In the genomic region with DNA sequence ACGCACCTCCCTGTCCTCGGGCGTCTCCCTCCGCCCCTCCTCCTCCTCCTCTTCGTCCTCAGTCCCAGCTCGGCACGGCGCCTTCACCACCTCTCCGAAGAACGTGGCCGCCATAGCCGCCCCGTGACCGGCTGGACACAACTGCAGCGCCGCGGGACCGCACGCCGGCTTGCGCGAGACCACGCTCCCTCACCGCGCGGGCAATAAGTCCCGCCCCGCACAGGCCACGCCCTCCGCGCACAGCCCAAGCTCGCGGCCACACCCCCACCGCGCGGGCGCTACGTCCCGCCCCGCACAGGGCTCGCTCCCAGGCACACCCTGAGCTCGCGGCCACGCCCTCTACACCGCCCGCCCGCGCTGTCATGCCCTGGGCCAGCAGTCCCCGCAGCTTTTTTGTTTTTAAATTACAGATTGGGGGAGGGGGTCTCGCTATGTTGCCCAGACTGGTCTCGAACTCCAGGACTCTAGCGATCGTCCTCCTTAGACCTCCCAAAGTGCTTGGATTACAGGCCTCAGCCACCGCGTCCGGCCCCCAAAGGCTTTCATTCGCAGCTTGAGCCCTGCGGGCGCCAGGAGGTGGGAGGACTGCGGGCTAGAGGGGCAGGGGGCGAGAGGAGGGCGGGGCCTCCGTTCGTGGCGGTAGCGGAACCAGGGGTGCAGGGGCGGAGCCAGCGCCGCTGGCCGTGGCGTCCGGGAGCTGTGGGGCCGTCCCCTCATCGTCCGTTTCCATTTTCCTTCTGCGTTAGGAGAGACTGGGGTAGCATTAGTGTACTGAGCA, we compare ENCODE assay signal across 1 cellular context.
TF ChIP-seq lines count a peak whose summit lies in the region.

A gene with protein sequence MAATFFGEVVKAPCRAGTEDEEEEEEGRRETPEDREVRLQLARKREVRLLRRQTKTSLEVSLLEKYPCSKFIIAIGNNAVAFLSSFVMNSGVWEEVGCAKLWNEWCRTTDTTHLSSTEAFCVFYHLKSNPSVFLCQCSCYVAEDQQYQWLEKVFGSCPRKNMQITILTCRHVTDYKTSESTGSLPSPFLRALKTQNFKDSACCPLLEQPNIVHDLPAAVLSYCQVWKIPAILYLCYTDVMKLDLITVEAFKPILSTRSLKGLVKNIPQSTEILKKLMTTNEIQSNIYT (minus strand): TSS at position 180 of the 778 bp plus-strand sequence. CDS start 66 bp downstream, at position 114.

TF ChIP-seq in WTC11, 78 proteins besides CTCF, POLR2A, EP300 and RAD21 (continued from another document):
- TF ChIP-seq, protein P1, sequence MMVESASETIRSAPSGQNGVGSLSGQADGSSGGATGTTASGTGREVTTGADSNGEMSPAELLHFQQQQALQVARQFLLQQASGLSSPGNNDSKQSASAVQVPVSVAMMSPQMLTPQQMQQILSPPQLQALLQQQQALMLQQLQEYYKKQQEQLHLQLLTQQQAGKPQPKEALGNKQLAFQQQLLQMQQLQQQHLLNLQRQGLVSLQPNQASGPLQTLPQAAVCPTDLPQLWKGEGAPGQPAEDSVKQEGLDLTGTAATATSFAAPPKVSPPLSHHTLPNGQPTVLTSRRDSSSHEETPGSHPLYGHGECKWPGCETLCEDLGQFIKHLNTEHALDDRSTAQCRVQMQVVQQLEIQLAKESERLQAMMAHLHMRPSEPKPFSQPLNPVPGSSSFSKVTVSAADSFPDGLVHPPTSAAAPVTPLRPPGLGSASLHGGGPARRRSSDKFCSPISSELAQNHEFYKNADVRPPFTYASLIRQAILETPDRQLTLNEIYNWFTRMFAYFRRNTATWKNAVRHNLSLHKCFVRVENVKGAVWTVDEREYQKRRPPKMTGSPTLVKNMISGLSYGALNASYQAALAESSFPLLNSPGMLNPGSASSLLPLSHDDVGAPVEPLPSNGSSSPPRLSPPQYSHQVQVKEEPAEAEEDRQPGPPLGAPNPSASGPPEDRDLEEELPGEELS (CRISPR knock-in tag; IDR thresholded peaks at IDR 0.05), result no peak; the same call in none of the 2 replicates
- TF ChIP-seq CREM (CRISPR knock-in tag; IDR thresholded peaks at IDR 0.05), result 0 out of 2 replicates have a peak, but pooled peaks have one; percentile 79
- TF ChIP-seq, protein P2, sequence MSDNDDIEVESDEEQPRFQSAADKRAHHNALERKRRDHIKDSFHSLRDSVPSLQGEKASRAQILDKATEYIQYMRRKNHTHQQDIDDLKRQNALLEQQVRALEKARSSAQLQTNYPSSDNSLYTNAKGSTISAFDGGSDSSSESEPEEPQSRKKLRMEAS (CRISPR knock-in tag; IDR thresholded peaks at IDR 0.05), result peak; percentile 79; the same call in 1 of the 2 replicates
- TF ChIP-seq EMX1 (CRISPR knock-in tag; IDR thresholded peaks at IDR 0.05), result peak; percentile 92
- TF ChIP-seq NR3C1 (CRISPR knock-in tag; conservative IDR thresholded peaks at IDR 0.05; ENCODE audit: low read depth), result no peak
- peak; percentile 65 for TF ChIP-seq FOXK1 (CRISPR knock-in tag; IDR thresholded peaks at IDR 0.05)
- 0 out of 2 replicates have a peak, but pooled peaks have one; percentile 17 for TF ChIP-seq ATF1 (CRISPR knock-in tag; IDR thresholded peaks at IDR 0.05)
- TF ChIP-seq, protein P3, sequence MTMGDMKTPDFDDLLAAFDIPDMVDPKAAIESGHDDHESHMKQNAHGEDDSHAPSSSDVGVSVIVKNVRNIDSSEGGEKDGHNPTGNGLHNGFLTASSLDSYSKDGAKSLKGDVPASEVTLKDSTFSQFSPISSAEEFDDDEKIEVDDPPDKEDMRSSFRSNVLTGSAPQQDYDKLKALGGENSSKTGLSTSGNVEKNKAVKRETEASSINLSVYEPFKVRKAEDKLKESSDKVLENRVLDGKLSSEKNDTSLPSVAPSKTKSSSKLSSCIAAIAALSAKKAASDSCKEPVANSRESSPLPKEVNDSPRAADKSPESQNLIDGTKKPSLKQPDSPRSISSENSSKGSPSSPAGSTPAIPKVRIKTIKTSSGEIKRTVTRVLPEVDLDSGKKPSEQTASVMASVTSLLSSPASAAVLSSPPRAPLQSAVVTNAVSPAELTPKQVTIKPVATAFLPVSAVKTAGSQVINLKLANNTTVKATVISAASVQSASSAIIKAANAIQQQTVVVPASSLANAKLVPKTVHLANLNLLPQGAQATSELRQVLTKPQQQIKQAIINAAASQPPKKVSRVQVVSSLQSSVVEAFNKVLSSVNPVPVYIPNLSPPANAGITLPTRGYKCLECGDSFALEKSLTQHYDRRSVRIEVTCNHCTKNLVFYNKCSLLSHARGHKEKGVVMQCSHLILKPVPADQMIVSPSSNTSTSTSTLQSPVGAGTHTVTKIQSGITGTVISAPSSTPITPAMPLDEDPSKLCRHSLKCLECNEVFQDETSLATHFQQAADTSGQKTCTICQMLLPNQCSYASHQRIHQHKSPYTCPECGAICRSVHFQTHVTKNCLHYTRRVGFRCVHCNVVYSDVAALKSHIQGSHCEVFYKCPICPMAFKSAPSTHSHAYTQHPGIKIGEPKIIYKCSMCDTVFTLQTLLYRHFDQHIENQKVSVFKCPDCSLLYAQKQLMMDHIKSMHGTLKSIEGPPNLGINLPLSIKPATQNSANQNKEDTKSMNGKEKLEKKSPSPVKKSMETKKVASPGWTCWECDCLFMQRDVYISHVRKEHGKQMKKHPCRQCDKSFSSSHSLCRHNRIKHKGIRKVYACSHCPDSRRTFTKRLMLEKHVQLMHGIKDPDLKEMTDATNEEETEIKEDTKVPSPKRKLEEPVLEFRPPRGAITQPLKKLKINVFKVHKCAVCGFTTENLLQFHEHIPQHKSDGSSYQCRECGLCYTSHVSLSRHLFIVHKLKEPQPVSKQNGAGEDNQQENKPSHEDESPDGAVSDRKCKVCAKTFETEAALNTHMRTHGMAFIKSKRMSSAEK (CRISPR knock-in tag; IDR thresholded peaks at IDR 0.05; ENCODE audit: borderline replicate concordance), result peak; percentile 91
- TF ChIP-seq JAZF1 (CRISPR knock-in tag; IDR thresholded peaks at IDR 0.05), result no peak
- no peak for TF ChIP-seq SMAD4 (CRISPR knock-in tag; IDR thresholded peaks at IDR 0.05)
- TF ChIP-seq, protein P4, sequence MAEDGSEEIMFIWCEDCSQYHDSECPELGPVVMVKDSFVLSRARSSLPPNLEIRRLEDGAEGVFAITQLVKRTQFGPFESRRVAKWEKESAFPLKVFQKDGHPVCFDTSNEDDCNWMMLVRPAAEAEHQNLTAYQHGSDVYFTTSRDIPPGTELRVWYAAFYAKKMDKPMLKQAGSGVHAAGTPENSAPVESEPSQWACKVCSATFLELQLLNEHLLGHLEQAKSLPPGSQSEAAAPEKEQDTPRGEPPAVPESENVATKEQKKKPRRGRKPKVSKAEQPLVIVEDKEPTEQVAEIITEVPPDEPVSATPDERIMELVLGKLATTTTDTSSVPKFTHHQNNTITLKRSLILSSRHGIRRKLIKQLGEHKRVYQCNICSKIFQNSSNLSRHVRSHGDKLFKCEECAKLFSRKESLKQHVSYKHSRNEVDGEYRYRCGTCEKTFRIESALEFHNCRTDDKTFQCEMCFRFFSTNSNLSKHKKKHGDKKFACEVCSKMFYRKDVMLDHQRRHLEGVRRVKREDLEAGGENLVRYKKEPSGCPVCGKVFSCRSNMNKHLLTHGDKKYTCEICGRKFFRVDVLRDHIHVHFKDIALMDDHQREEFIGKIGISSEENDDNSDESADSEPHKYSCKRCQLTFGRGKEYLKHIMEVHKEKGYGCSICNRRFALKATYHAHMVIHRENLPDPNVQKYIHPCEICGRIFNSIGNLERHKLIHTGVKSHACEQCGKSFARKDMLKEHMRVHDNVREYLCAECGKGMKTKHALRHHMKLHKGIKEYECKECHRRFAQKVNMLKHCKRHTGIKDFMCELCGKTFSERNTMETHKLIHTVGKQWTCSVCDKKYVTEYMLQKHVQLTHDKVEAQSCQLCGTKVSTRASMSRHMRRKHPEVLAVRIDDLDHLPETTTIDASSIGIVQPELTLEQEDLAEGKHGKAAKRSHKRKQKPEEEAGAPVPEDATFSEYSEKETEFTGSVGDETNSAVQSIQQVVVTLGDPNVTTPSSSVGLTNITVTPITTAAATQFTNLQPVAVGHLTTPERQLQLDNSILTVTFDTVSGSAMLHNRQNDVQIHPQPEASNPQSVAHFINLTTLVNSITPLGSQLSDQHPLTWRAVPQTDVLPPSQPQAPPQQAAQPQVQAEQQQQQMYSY (CRISPR knock-in tag; IDR thresholded peaks at IDR 0.05), result 0 out of 2 replicates have a peak, but pooled peaks have one; percentile 44
- TF ChIP-seq NFATC4 (CRISPR knock-in tag; IDR thresholded peaks at IDR 0.05), result peak; percentile 96
- TF ChIP-seq TCF7 (CRISPR knock-in tag; IDR thresholded peaks at IDR 0.05; ENCODE audit: low read depth), result peak; percentile 37; the same call in 1 of the 2 replicates
- peak; percentile 61; the same call in 1 of the 2 replicates for TF ChIP-seq ZNF671 (CRISPR knock-in tag; IDR thresholded peaks at IDR 0.05)
- TF ChIP-seq, protein P5, sequence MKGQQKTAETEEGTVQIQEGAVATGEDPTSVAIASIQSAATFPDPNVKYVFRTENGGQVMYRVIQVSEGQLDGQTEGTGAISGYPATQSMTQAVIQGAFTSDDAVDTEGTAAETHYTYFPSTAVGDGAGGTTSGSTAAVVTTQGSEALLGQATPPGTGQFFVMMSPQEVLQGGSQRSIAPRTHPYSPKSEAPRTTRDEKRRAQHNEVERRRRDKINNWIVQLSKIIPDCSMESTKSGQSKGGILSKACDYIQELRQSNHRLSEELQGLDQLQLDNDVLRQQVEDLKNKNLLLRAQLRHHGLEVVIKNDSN (CRISPR knock-in tag; IDR thresholded peaks at IDR 0.05), result no peak; the same call in none of the 2 replicates
- TF ChIP-seq, protein P6, sequence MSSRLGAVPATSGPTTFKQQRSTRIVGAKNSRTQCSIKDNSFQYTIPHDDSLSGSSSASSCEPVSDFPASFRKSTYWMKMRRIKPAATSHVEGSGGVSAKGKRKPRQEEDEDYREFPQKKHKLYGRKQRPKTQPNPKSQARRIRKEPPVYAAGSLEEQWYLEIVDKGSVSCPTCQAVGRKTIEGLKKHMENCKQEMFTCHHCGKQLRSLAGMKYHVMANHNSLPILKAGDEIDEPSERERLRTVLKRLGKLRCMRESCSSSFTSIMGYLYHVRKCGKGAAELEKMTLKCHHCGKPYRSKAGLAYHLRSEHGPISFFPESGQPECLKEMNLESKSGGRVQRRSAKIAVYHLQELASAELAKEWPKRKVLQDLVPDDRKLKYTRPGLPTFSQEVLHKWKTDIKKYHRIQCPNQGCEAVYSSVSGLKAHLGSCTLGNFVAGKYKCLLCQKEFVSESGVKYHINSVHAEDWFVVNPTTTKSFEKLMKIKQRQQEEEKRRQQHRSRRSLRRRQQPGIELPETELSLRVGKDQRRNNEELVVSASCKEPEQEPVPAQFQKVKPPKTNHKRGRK (CRISPR knock-in tag; IDR thresholded peaks at IDR 0.05; ENCODE audit: borderline replicate concordance), result no peak
- peak; percentile 78 for TF ChIP-seq PRRX2 (CRISPR knock-in tag; IDR thresholded peaks at IDR 0.05)
- TF ChIP-seq, protein P7, sequence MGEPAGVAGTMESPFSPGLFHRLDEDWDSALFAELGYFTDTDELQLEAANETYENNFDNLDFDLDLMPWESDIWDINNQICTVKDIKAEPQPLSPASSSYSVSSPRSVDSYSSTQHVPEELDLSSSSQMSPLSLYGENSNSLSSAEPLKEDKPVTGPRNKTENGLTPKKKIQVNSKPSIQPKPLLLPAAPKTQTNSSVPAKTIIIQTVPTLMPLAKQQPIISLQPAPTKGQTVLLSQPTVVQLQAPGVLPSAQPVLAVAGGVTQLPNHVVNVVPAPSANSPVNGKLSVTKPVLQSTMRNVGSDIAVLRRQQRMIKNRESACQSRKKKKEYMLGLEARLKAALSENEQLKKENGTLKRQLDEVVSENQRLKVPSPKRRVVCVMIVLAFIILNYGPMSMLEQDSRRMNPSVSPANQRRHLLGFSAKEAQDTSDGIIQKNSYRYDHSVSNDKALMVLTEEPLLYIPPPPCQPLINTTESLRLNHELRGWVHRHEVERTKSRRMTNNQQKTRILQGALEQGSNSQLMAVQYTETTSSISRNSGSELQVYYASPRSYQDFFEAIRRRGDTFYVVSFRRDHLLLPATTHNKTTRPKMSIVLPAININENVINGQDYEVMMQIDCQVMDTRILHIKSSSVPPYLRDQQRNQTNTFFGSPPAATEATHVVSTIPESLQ (CRISPR knock-in tag; IDR thresholded peaks at IDR 0.05), result no peak
- no peak; the same call in 1 of the 2 replicates for TF ChIP-seq RELA (CRISPR knock-in tag; IDR thresholded peaks at IDR 0.05; ENCODE audit: borderline replicate concordance)
